Comparison of ENCODE assay signal across 8 cellular contexts in genomic region chr1:116375165-116375883, GRCh38. TPM values are rescaled to one million over a fixed set of nuclear protein-coding genes. Genes with fewer than 3 reads are reported as not detected.
DNase-seq lines count a peak whose midpoint lies in the region; FAIRE-seq and TF ChIP-seq lines count a peak whose summit lies in the region.

No MANE protein-coding gene starts in this region.

- H3K4me3 ChIP-seq in AG10803 (ENCODE audit: low read length) (peak overlapping the region; percentile 80), bronchial epithelial cell (ENCODE audit: low read depth, low read length) (peak overlapping the region; percentile 89)

- TF ChIP-seq CTCF in AG10803 (conservative IDR thresholded peaks at IDR 0.05; ENCODE audit: low read length) = no peak
- no peak for TF ChIP-seq CTCF in bronchial epithelial cell (IDR thresholded peaks at IDR 0.05; ENCODE audit: insufficient read depth, low read length, severe bottlenecking)
- TF ChIP-seq CTCF in mesothelial cell of epicardium (IDR thresholded peaks at IDR 0.05; ENCODE audit: unreplicated experiment) = no peak

- peak overlapping the region; percentile 89 to 98 (median 96) for H3K4me3 Mint-ChIP-seq in IgD-negative memory B cell
- peak overlapping the region; percentile 91 for H3K4me3 Mint-ChIP-seq in mesothelial cell of epicardium

- peaks cover 2% of the 10 kb centered on the region for H3K36me3 ChIP-seq in bronchial epithelial cell (ENCODE audit: control insufficient read depth, insufficient read depth, low read length)

- DNase-seq in AG10803 (ENCODE audit: low read depth) (no peak), bronchial epithelial cell (ENCODE audit: low read depth) (peak; percentile 62), mesothelial cell of epicardium (ENCODE audit: low spot score in 2 of 2, unreplicated experiment in 2 of 2) (no peak), urothelium cell line (ENCODE audit: low spot score) (no peak), AML-193 (lab: John Stamatoyannopoulos, UW) (no peak), SW 1271 (lab: John Stamatoyannopoulos, UW) (no peak), 8988T (no peak)

- H3K9me3 Mint-ChIP-seq in IgD-negative memory B cell = no peaks in the 10 kb centered on the region
- H3K9me3 Mint-ChIP-seq in mesothelial cell of epicardium = no peaks in the 10 kb centered on the region

- no peaks in the 10 kb centered on the region for H3K27me3 ChIP-seq in bronchial epithelial cell (ENCODE audit: control insufficient read depth, insufficient read depth, low read length)

- FAIRE-seq in bronchial epithelial cell (lab: Jason Lieb, UNC) (no peak), urothelium cell line (lab: Jason Lieb, UNC) (no peak)

- H3K27ac Mint-ChIP-seq in IgD-negative memory B cell = peak overlapping the region; percentile 83 to 90 (median 87)
- peak overlapping the region; percentile 91 for H3K27ac Mint-ChIP-seq in mesothelial cell of epicardium

- H3K4me1 Mint-ChIP-seq in IgD-negative memory B cell (peaks cover 53 to 58% (median 56%) of the 10 kb centered on the region in 3 donors), mesothelial cell of epicardium (peaks cover 61% of the 10 kb centered on the region)

- H3K27me3 Mint-ChIP-seq in IgD-negative memory B cell = no peaks in the 10 kb centered on the region
- H3K27me3 Mint-ChIP-seq in mesothelial cell of epicardium (ENCODE audit: low read depth) = no peaks in the 10 kb centered on the region

- H3K36me3 Mint-ChIP-seq in IgD-negative memory B cell = no peaks in the 10 kb centered on the region
- no peaks in the 10 kb centered on the region for H3K36me3 Mint-ChIP-seq in mesothelial cell of epicardium

RNA-seq across cellular contexts. Expression of gene ATP1A1, which starts 2.3 kb away (rescaled TPM):
- 29.9 TPM for polyA plus RNA-seq in IgD-negative memory B cell
- 123 and 177 TPM in 2 replicates for total RNA-seq in bronchial epithelial cell
- 215 to 221 TPM (median 219 TPM) in 3 replicates for total RNA-seq in mesothelial cell of epicardium
